8 cellular contexts compared by ENCODE assay signal in the genomic region with DNA sequence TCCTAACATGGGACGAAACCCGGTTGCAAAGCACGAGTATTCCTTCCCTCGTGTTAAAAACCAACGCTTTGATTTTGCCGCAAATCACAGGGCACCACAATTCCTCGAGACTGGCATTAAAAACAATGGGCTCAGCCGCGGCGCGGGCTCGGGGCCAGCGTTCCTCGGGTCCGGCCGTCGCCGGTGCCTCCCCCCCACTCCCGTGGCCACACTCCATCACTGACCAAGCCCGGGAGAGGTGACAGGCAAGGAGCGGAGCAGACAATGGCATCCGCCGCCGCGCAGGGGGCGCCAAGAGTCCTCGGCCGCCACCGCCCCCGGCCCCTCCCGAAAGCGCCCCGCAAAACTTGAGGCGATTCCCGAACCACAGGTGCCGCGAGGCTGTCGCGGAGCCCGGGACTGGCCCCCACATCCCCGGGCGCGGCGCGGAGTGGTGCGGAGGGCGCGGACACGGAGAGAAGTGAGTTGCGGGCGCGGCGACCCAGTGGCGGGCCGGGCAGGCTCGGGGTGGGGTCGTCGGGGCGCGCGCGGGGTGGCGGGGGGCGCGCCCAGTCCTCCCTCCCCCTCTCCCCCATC. TPM values are rescaled to one million over a fixed set of nuclear protein-coding genes. Genes with fewer than 3 reads are reported as not detected.
DNase-seq lines count a peak whose midpoint lies in the region; ATAC-seq and TF ChIP-seq lines count a peak whose summit lies in the region.

No MANE protein-coding gene starts in this region.

- H3K4me1 Mint-ChIP-seq in activated T-helper 2 cell treated with anti-CD3 and anti-CD28 coated beads, Interferon-gamma antibody, Interleukin-2, Interleukin-4, amounts not matched to agents 10 μg/mL and 5 μg/mL and 100 μg/mL, durations not matched to agents 14 hours and 24 hours and 36 hours (ENCODE audit: low read depth): peaks cover 22% of the 10 kb centered on the region
- peaks cover 16 to 20% of the 10 kb centered on the region in 2 donors for H3K4me1 Mint-ChIP-seq in natural killer cell treated with Interleukin-12 subunit alpha and Interleukin-12 subunit beta and Interleukin-15 and Interleukin-18, amount 100 ng/mL, for 72 hours (ENCODE audit: low read depth in 2 of 2)

- peak; percentile 26 for TF ChIP-seq CTCF in OCI-LY1 (IDR thresholded peaks at IDR 0.05; ENCODE audit: low read length)
- TF ChIP-seq CTCF in fibroblast of lung (conservative IDR thresholded peaks at IDR 0.05 in 1 of 2, IDR thresholded peaks at IDR 0.05 in 1 of 2; ENCODE audit: low read depth in 1 of 2, low read length in 2 of 2): no peak
- TF ChIP-seq CTCF in testis (IDR thresholded peaks at IDR 0.05): no peak

- H3K4me3 Mint-ChIP-seq in activated T-helper 2 cell treated with anti-CD3 and anti-CD28 coated beads, Interferon-gamma antibody, Interleukin-2, Interleukin-4, amounts not matched to agents 10 μg/mL and 5 μg/mL and 100 μg/mL, durations not matched to agents 14 hours and 24 hours and 36 hours (ENCODE audit: low read depth): peak overlapping the region; percentile 80
- peak overlapping the region; percentile 92 for H3K4me3 Mint-ChIP-seq in natural killer cell treated with Interleukin-12 subunit alpha and Interleukin-12 subunit beta and Interleukin-15 and Interleukin-18, amount 100 ng/mL, for 72 hours

- peaks cover 36% of the 10 kb centered on the region for H3K4me1 ChIP-seq in OCI-LY1 (ENCODE audit: insufficient read depth, low read length, severe bottlenecking)
- no peaks in the 10 kb centered on the region for H3K4me1 ChIP-seq in fibroblast of lung (ENCODE audit: control insufficient read depth, extremely low read depth, insufficient read depth, low read length)
- H3K4me1 ChIP-seq in testis: no peaks in the 10 kb centered on the region

- peak; percentile 31 for ATAC-seq in HG02981 (IDR thresholded peaks at IDR 0.05; ENCODE audit: unreplicated experiment)
- ATAC-seq in natural killer cell treated with Interleukin-12 subunit alpha and Interleukin-12 subunit beta and Interleukin-15 and Interleukin-18, amount 100 ng/mL, for 72 hours: peak; percentile 53 to 54

- peak; percentile 21 for DNase-seq in NK-92 treated with Interleukin-12 subunit alpha and Interleukin-12 subunit beta, amount 100 ng/mL, for 24 hours (lab: John Stamatoyannopoulos, UW)
- DNase-seq in NK-92 (lab: John Stamatoyannopoulos, UW; ENCODE audit: unreplicated experiment) (no peak), fibroblast of lung (ENCODE audit: low read depth in 2 of 2) (peak in 1 of 2 donors; percentile 2), testis (peak; percentile 61)
- DNase-seq in activated T-helper 2 cell treated with anti-CD3 and anti-CD28 coated beads, Interferon-gamma antibody, Interleukin-2, Interleukin-4, amounts not matched to agents 10 μg/mL and 5 μg/mL and 100 μg/mL, durations not matched to agents 14 hours and 24 hours and 36 hours (ENCODE audit: low spot score): peak; percentile 16
- peak; percentile 74 for DNase-seq in natural killer cell treated with Interleukin-12 subunit alpha and Interleukin-12 subunit beta and Interleukin-15 and Interleukin-18, amount 100 ng/mL, for 72 hours (ENCODE audit: low spot score)

- H3F3A ChIP-seq in OCI-LY1 (ENCODE audit: insufficient read depth, low read length): no peaks in the 10 kb centered on the region

- intact Hi-C loops in activated T-helper 2 cell treated with anti-CD3 and anti-CD28 coated beads, Interferon-gamma antibody, Interleukin-2, Interleukin-4, amounts not matched to agents 10 μg/mL and 5 μg/mL and 100 μg/mL, durations not matched to agents 14 hours and 24 hours and 36 hours (cut with micrococcal nuclease): loop anchor here (1.0 to 10.0 kb wide), 4 partner anchors 37 to 116 kb away; a partner anchor contains a TSS
- intact Hi-C loops in testis (cut with DNase I; ENCODE audit: low total_unique reads): no loop called here

- peaks cover 31% of the 10 kb centered on the region for H3K36me3 Mint-ChIP-seq in activated T-helper 2 cell treated with anti-CD3 and anti-CD28 coated beads, Interferon-gamma antibody, Interleukin-2, Interleukin-4, amounts not matched to agents 10 μg/mL and 5 μg/mL and 100 μg/mL, durations not matched to agents 14 hours and 24 hours and 36 hours (ENCODE audit: low read depth)
- peaks cover 14% of the 10 kb centered on the region for H3K36me3 Mint-ChIP-seq in natural killer cell treated with Interleukin-12 subunit alpha and Interleukin-12 subunit beta and Interleukin-15 and Interleukin-18, amount 100 ng/mL, for 72 hours

- no peak for TF ChIP-seq POLR2A in testis (IDR thresholded peaks at IDR 0.05)

- peak overlapping the region; percentile 98 for H3K4me3 ChIP-seq in OCI-LY1 (ENCODE audit: low read depth, low read length, poor library complexity, severe bottlenecking)
- peak overlapping the region; percentile 70 to 83 (median 76) for H3K4me3 ChIP-seq in fibroblast of lung (replicated peaks in 1 of 4; ENCODE audit: control extremely low read depth in 1 of 4, insufficient read depth in 1 of 4, low read depth in 3 of 4, low read length in 4 of 4)
- H3K4me3 ChIP-seq in testis: peak overlapping the region; percentile 63 to 66

- no peak overlapping the region for H2AFZ ChIP-seq in OCI-LY1 (ENCODE audit: low read length)
- H2AFZ ChIP-seq in fibroblast of lung (ENCODE audit: low read length): peak overlapping the region; percentile 15

- peak overlapping the region; percentile 91 for H3K9ac ChIP-seq in OCI-LY1 (ENCODE audit: low read length)
- H3K9ac ChIP-seq in fibroblast of lung (ENCODE audit: insufficient read depth, low read length): peak overlapping the region; percentile 70

- 0 to 3% methylated on average over 6 to 29 of the region's 65 CpGs for WGBS in testis, 2 donors

- no peaks in the 10 kb centered on the region for H3K9me2 ChIP-seq in OCI-LY1 (ENCODE audit: low read depth, low read length)

- no peaks in the 10 kb centered on the region for H3K27me3 Mint-ChIP-seq in activated T-helper 2 cell treated with anti-CD3 and anti-CD28 coated beads, Interferon-gamma antibody, Interleukin-2, Interleukin-4, amounts not matched to agents 10 μg/mL and 5 μg/mL and 100 μg/mL, durations not matched to agents 14 hours and 24 hours and 36 hours (ENCODE audit: low read depth)
- H3K27me3 Mint-ChIP-seq in natural killer cell treated with Interleukin-12 subunit alpha and Interleukin-12 subunit beta and Interleukin-15 and Interleukin-18, amount 100 ng/mL, for 72 hours: peaks cover 0 to 2% of the 10 kb centered on the region in 2 donors

- no peaks in the 10 kb centered on the region for H4K20me1 ChIP-seq in OCI-LY1 (ENCODE audit: insufficient read depth, low read length)
- no peaks in the 10 kb centered on the region for H4K20me1 ChIP-seq in fibroblast of lung (ENCODE audit: control insufficient read depth, extremely low read depth, insufficient read depth, low read length)

- no peak overlapping the region for H3K27ac Mint-ChIP-seq in activated T-helper 2 cell treated with anti-CD3 and anti-CD28 coated beads, Interferon-gamma antibody, Interleukin-2, Interleukin-4, amounts not matched to agents 10 μg/mL and 5 μg/mL and 100 μg/mL, durations not matched to agents 14 hours and 24 hours and 36 hours
- peak overlapping the region; percentile 94 to 96 for H3K27ac Mint-ChIP-seq in natural killer cell treated with Interleukin-12 subunit alpha and Interleukin-12 subunit beta and Interleukin-15 and Interleukin-18, amount 100 ng/mL, for 72 hours

- H3K4me2 ChIP-seq in OCI-LY1 (ENCODE audit: low read length) (peak overlapping the region; percentile 91), fibroblast of lung (ENCODE audit: extremely low read depth, insufficient read depth, low read length) (peak overlapping the region; percentile 98)

- H3K36me3 ChIP-seq in OCI-LY1 (ENCODE audit: insufficient read depth, low read length) (peaks cover 4% of the 10 kb centered on the region; the same call in 1 of the 2 replicates), fibroblast of lung (ENCODE audit: control insufficient read depth, insufficient read depth, low read length) (no peaks in the 10 kb centered on the region), testis (ENCODE audit: low read depth, missing control alignments) (no peaks in the 10 kb centered on the region)

- no peak overlapping the region for H3K27ac ChIP-seq in OCI-LY1 (ENCODE audit: low read depth, low read length, poor library complexity, severe bottlenecking)
- peak overlapping the region; percentile 17 for H3K27ac ChIP-seq in fibroblast of lung (ENCODE audit: insufficient read depth, low read length)
- peak overlapping the region; percentile 39 to 86 for H3K27ac ChIP-seq in testis

- H3K27me3 ChIP-seq in OCI-LY1 (ENCODE audit: insufficient read depth, low read length): no peaks in the 10 kb centered on the region
- no peaks in the 10 kb centered on the region for H3K27me3 ChIP-seq in fibroblast of lung (ENCODE audit: control insufficient read depth, insufficient read depth, low read length)
- no peaks in the 10 kb centered on the region for H3K27me3 ChIP-seq in testis

- H3K9me3 ChIP-seq in OCI-LY1 (ENCODE audit: low read length): no peaks in the 10 kb centered on the region
- no peaks in the 10 kb centered on the region for H3K9me3 ChIP-seq in fibroblast of lung (ENCODE audit: control insufficient read depth, insufficient read depth, low read depth, low read length)
- no peaks in the 10 kb centered on the region for H3K9me3 ChIP-seq in testis

- H3K9me3 Mint-ChIP-seq in activated T-helper 2 cell treated with anti-CD3 and anti-CD28 coated beads, Interferon-gamma antibody, Interleukin-2, Interleukin-4, amounts not matched to agents 10 μg/mL and 5 μg/mL and 100 μg/mL, durations not matched to agents 14 hours and 24 hours and 36 hours: no peaks in the 10 kb centered on the region
- H3K9me3 Mint-ChIP-seq in natural killer cell treated with Interleukin-12 subunit alpha and Interleukin-12 subunit beta and Interleukin-15 and Interleukin-18, amount 100 ng/mL, for 72 hours: no peaks in the 10 kb centered on the region

- H3K79me2 ChIP-seq in OCI-LY1 (ENCODE audit: insufficient read depth, low read length) (peaks cover 10% of the 10 kb centered on the region; the same call in 1 of the 2 replicates), fibroblast of lung (ENCODE audit: control insufficient read depth, insufficient read depth, low read length) (peaks cover 9% of the 10 kb centered on the region)

RNA-seq across cellular contexts. Expression of a gene that starts 0.4 kb away (rescaled TPM):
- total RNA-seq in activated T-helper 2 cell treated with anti-CD3 and anti-CD28 coated beads, Interferon-gamma antibody, Interleukin-2, Interleukin-4, amounts not matched to agents 10 μg/mL and 5 μg/mL and 100 μg/mL, durations not matched to agents 14 hours and 24 hours and 36 hours: 33.8 and 35.5 TPM in 2 replicates
- total RNA-seq in fibroblast of lung (32.6 and 71.8 TPM in 2 replicates), testis (100 to 1,000 TPM in 1 of 2 donors, 10 to 100 TPM in 1; 69.8 to 107 TPM)
- polyA plus RNA-seq in fibroblast of lung (63.0 and 85.4 TPM in 2 replicates), testis (ENCODE audit: insufficient read depth, low read depth, low replicate concordance) (60.8 TPM)
- polyA plus RNA-seq in fibroblast of lung (2012): 42.7 and 50.5 TPM in 2 replicates
- 4.9 and 7.6 TPM in 2 replicates for polyA minus RNA-seq in fibroblast of lung (ENCODE audit: low replicate concordance)
- 10 to 100 TPM; 26.7 to 35.8 TPM for total RNA-seq in natural killer cell treated with Interleukin-12 subunit alpha and Interleukin-12 subunit beta and Interleukin-15 and Interleukin-18, amount 100 ng/mL, for 72 hours
